1 cellular context compared by ENCODE assay signal in genomic region chr19:2426661-2427322, GRCh38.
TF ChIP-seq lines count a peak whose summit lies in the region.

No MANE protein-coding gene starts in this region.

TF ChIP-seq in GM12878, 131 proteins besides CTCF, POLR2A, EP300 and RAD21 (continued from another document):
- TF ChIP-seq NKRF (conservative IDR thresholded peaks at IDR 0.05) (peak; percentile 40; the same call in 1 of the 2 replicates), SIN3A (IDR thresholded peaks at IDR 0.05; ENCODE audit: low read depth, low read length) (peak; percentile 25), E2F4 (IDR thresholded peaks at IDR 0.05; ENCODE audit: low read depth, low read length) (no peak), USF1 (IDR thresholded peaks at IDR 0.05; ENCODE audit: borderline replicate concordance, extremely low read length, insufficient read depth, low read depth, low read length) (peak; percentile 60), RFX5 (IDR thresholded peaks at IDR 0.05; ENCODE audit: low read depth, low read length) (no peak), NFIC (IDR thresholded peaks at IDR 0.05; ENCODE audit: low read depth, low read length) (no peak), SMARCA5 (IDR thresholded peaks at IDR 0.05) (0 out of 2 replicates have a peak, but pooled peaks have one; percentile 66), ZNF622 (IDR thresholded peaks at IDR 0.05) (no peak), RAD51 (IDR thresholded peaks at IDR 0.05) (no peak), CBFB (IDR thresholded peaks at IDR 0.05; ENCODE audit: low read depth) (no peak), LARP7 (IDR thresholded peaks at IDR 0.05) (peak; percentile 46; the same call in 1 of the 2 replicates), BHLHE40 (IDR thresholded peaks at IDR 0.05; ENCODE audit: borderline replicate concordance in 1 of 2, low read depth in 2 of 2, low read length in 1 of 2) (peak; percentile 86 to 95), BMI1 (IDR thresholded peaks at IDR 0.05; ENCODE audit: borderline replicate concordance) (no peak), ZZZ3 (IDR thresholded peaks at IDR 0.05; ENCODE audit: control insufficient read depth, insufficient read length, low read depth) (no peak), ZNF207 (IDR thresholded peaks at IDR 0.05; ENCODE audit: borderline replicate concordance) (no peak), NFYA (IDR thresholded peaks at IDR 0.05; ENCODE audit: borderline replicate concordance, low read depth, low read length) (no peak)
TF ChIP-seq in GM12878: peak in this region for 7.
